ENCODE assay signal across 11 cellular contexts in genomic region chr19:44749318-44749717, GRCh38. TPM values are rescaled to one million over a fixed set of nuclear protein-coding genes. Genes with fewer than 3 reads are reported as not detected.
A peak's percentile ranks its signal among the peaks of the same experiment; 100 is the strongest.
DNase-seq lines count a peak whose midpoint lies in the region; ATAC-seq, FAIRE-seq and TF ChIP-seq lines count a peak whose summit lies in the region.
"Had no signal": no experiment of that assay in that cellular context is flagged by ENCODE, and none has a peak within 500 bp of the region (broad histone marks: within the 10 kb centered on the region; RNA-seq: fewer than 3 reads in every experiment).

No MANE protein-coding gene starts in this region.

- H3K27ac Mint-ChIP-seq in activated naive CD4-positive, alpha-beta T cell treated with anti-CD3 and anti-CD28 coated beads for 36 hours, result peak overlapping the region; percentile 92
- H3K27ac Mint-ChIP-seq in type B pancreatic cell, result peak overlapping the region; percentile 81

- H3K4me1 Mint-ChIP-seq in activated naive CD4-positive, alpha-beta T cell treated with anti-CD3 and anti-CD28 coated beads for 36 hours (ENCODE audit: low read depth), result peaks cover 57% of the 10 kb centered on the region
- H3K4me1 Mint-ChIP-seq in type B pancreatic cell (ENCODE audit: unreplicated experiment), result peaks cover 32% of the 10 kb centered on the region

- H2AFZ ChIP-seq in K562 (ENCODE audit: low read depth, low read length), result no peak overlapping the region

- peak overlapping the region; percentile 93 for H3K4me3 Mint-ChIP-seq in activated naive CD4-positive, alpha-beta T cell treated with anti-CD3 and anti-CD28 coated beads for 36 hours
- H3K4me3 Mint-ChIP-seq in type B pancreatic cell, result peak overlapping the region; percentile 85

- no peak for ATAC-seq in K562
- ATAC-seq in lung (ENCODE audit: insufficient read depth, low FRiP score), result no peak

- H3K4me1 ChIP-seq in K562 (replicated peaks in 1 of 2; ENCODE audit: control insufficient read depth in 2 of 2, insufficient read depth in 2 of 2, low read length in 2 of 2) (peaks cover 18 to 44% of the 10 kb centered on the region in 2 experiments), lung (ENCODE audit: control insufficient read depth in 2 of 2, insufficient read depth in 2 of 2, low read length in 2 of 2) (peaks cover 8 to 26% of the 10 kb centered on the region in 2 donors)

- H3K36me3 ChIP-seq in K562 (ENCODE audit: control insufficient read depth, insufficient read depth, low read length) (no peaks in the 10 kb centered on the region), lung (ENCODE audit: control insufficient read depth in 2 of 2, insufficient read depth in 2 of 2, low read length in 2 of 2) (peaks cover 0 to 12% of the 10 kb centered on the region in 2 donors)

- no peaks in the 10 kb centered on the region for H3K9me3 ChIP-seq in K562 (replicated peaks; ENCODE audit: control insufficient read depth, insufficient read depth, low read depth, low read length)
- H3K9me3 ChIP-seq in lung (ENCODE audit: control insufficient read depth in 2 of 2, insufficient read depth in 1 of 2, low read length in 1 of 2), result no peaks in the 10 kb centered on the region

- no peaks in the 10 kb centered on the region for H3K9me1 ChIP-seq in K562 (ENCODE audit: control insufficient read depth, insufficient read depth, low read length)

- peak overlapping the region in 1 of 2 experiments; percentile 90; a peak in 1 of 4 replicates for H3K9ac ChIP-seq in K562 (ENCODE audit: insufficient read depth in 1 of 2, low read depth in 2 of 2, low read length in 2 of 2)

- intact Hi-C loops in activated naive CD4-positive, alpha-beta T cell treated with anti-CD3 and anti-CD28 coated beads for 36 hours (cut with micrococcal nuclease), result loop anchor here (2.0 to 5.0 kb wide), 2 partner anchors 428 to 995 kb away; partner anchors contain the start of genes BLOC1S3, SMG9 and TRAPPC6A
- intact Hi-C loops in K562 (cut with micrococcal nuclease), result no loop called here

- 60% methylated on average over 2 of the region's 2 CpGs for WGBS in K562 (ENCODE audit: insufficient coverage, low coverage, missing lambda C conversion rate)
- 20 to 30% methylated on average over 2 of the region's 2 CpGs for WGBS in lung, 2 donors

- TF ChIP-seq CTCF in K562 (IDR thresholded peaks at IDR 0.05 in 2 of 3, conservative IDR thresholded peaks at IDR 0.05 in 1 of 3; ENCODE audit: insufficient read depth in 2 of 3, low read depth in 1 of 3, low read length in 3 of 3) (no peak), lung (IDR thresholded peaks at IDR 0.05; ENCODE audit: control extremely low read depth, extremely low read depth) (no peak), type B pancreatic cell (conservative IDR thresholded peaks at IDR 0.05) (no peak)

- no peak for TF ChIP-seq EP300 in K562 (IDR thresholded peaks at IDR 0.05; ENCODE audit: low read length)

- no peak for FAIRE-seq in K562 (lab: Jason Lieb, UNC)

- H4K20me1 ChIP-seq in K562 (replicated peaks; ENCODE audit: control insufficient read depth, insufficient read depth, low read length), result no peaks in the 10 kb centered on the region

- H3K27me3 Mint-ChIP-seq in activated naive CD4-positive, alpha-beta T cell treated with anti-CD3 and anti-CD28 coated beads for 36 hours (ENCODE audit: low read depth), result no peaks in the 10 kb centered on the region
- peaks cover 56% of the 10 kb centered on the region for H3K27me3 Mint-ChIP-seq in type B pancreatic cell

- H3K27me3 ChIP-seq in K562 (ENCODE audit: control insufficient read depth in 2 of 2, insufficient read depth in 2 of 2, low read length in 2 of 2), result no peaks in the 10 kb centered on the region
- no peaks in the 10 kb centered on the region for H3K27me3 ChIP-seq in lung (ENCODE audit: control insufficient read depth, insufficient read depth)

- TF ChIP-seq RAD21 in K562 (CRISPR knock-in tag; conservative IDR thresholded peaks at IDR 0.05 in 1 of 2, IDR thresholded peaks at IDR 0.05 in 1 of 2), result no peak

- CTCF ChIA-PET in activated naive CD4-positive, alpha-beta T cell treated with anti-CD3 and anti-CD28 coated beads for 36 hours (lab: Charles Lee), result interaction anchor here (0.9 to 1.6 kb wide), 3 partner anchors 21 to 25 kb away, joined by 3 to 6 read pairs (median 4); no protein-coding TSS in a partner anchor
- CTCF ChIA-PET in K562 (lab: Yijun Ruan, JAX; ENCODE audit: low intra/inter-chr PET ratio), result no interaction called here

- POLR2A ChIA-PET in K562 (lab: Yijun Ruan, JAX), result interaction anchor here (0.6 to 1.7 kb wide), 5 partner anchors 10 to 26 kb away, joined by 3 to 4 read pairs (median 3); no protein-coding TSS in a partner anchor

- no peaks in the 10 kb centered on the region for H3K9me3 Mint-ChIP-seq in activated naive CD4-positive, alpha-beta T cell treated with anti-CD3 and anti-CD28 coated beads for 36 hours
- H3K9me3 Mint-ChIP-seq in type B pancreatic cell, result no peaks in the 10 kb centered on the region

- no peak for DNase-seq in activated naive CD4-positive, alpha-beta T cell treated with anti-CD3 and anti-CD28 coated beads for 36 hours
- DNase-seq in activated naive CD4-positive, alpha-beta T cell (lab: John Stamatoyannopoulos, UW), result no peak
- no peak for DNase-seq in K562 (ENCODE audit: extremely low read depth in 1 of 4, low spot score in 3 of 4)
- no peak for DNase-seq in lung (ENCODE audit: low spot score)
- DNase-seq in type B pancreatic cell (ENCODE audit: extremely low spot score, unreplicated experiment), result no peak
- DNase-seq in CD1c-positive myeloid dendritic cell (ENCODE audit: extremely low spot score), result no peak
- no peak for DNase-seq in T1000 (lab: John Stamatoyannopoulos, UW)
- DNase-seq in C1 segment of cervical spinal cord (lab: John Stamatoyannopoulos, UW), result no peak
- DNase-seq: activated effector memory CD4-positive, alpha-beta T cell treated with Interleukin-2 at 50 U/mL for 16 hours; DND-41 had no signal

- peak overlapping the region; percentile 7 for H3K4me2 ChIP-seq in K562 (ENCODE audit: insufficient read depth, low read length)

- H3K79me2 ChIP-seq in K562 (ENCODE audit: control insufficient read depth, insufficient read depth, low read length), result no peaks in the 10 kb centered on the region

- H3K27ac ChIP-seq in K562 (ENCODE audit: extremely low read depth, low read depth, low read length) (peak overlapping the region; percentile 44; the same call in 1 of the 3 replicates), lung (ENCODE audit: low read depth in 1 of 2, low read length in 1 of 2) (peak overlapping the region; percentile 86 to 91)

- in situ Hi-C loops in K562 (cut with MboI), result no loop called here

- peak overlapping the region; percentile 45 for H3K4me3 ChIP-seq in K562
- peak overlapping the region; percentile 67 for H3K4me3 ChIP-seq in lung

- no peak for TF ChIP-seq POLR2A in K562 (conservative IDR thresholded peaks at IDR 0.05)

- H3K36me3 Mint-ChIP-seq in activated naive CD4-positive, alpha-beta T cell treated with anti-CD3 and anti-CD28 coated beads for 36 hours (ENCODE audit: low read depth), result peaks cover 57% of the 10 kb centered on the region
- peaks cover 5% of the 10 kb centered on the region for H3K36me3 Mint-ChIP-seq in type B pancreatic cell

- no TSS peak for BruUV-seq in K562 (replicated peaks; lab: Mats Ljungman, UMichigan)

RNA-seq across cellular contexts. Expression of gene BCL3, which starts 0.8 kb away (rescaled TPM):
- total RNA-seq in activated naive CD4-positive, alpha-beta T cell treated with anti-CD3 and anti-CD28 coated beads for 36 hours, result 100 to 1,000 TPM in 1 of 2 experiments, 10 to 100 TPM in 1; 92.5 to 104 TPM
- 3.7 and 11.5 TPM in 2 replicates for total RNA-seq in K562 (2011; cell fraction: chromatin; rRNA removed; ENCODE audit: low replicate concordance)
- total RNA-seq in K562 (2011; cell fraction: nucleolus; rRNA removed), result 6.4 and 6.8 TPM in 2 replicates
- total RNA-seq in K562 (2011; cell fraction: nucleoplasm; rRNA removed), result 2.5 and 7.1 TPM in 2 replicates
- total RNA-seq in K562 (2014; rRNA removed), result 1.1 TPM in 2 replicates
- total RNA-seq in K562 (2014; rRNA removed; fragmentation: Illumina TruSeq; extraction: Trizol), result 0.07 TPM in 1 of 2 replicates, not detected in the other
- total RNA-seq in K562 (2015; rRNA removed; fragmentation: Illumina TruSeq; extraction: Trizol), result 0.33 and 0.72 TPM in 2 replicates
- total RNA-seq in K562 (2021), result 1.9 and 2.4 TPM in 2 replicates
- polyA plus RNA-seq in K562 (2011; rRNA removed), result 0.28 and 1.2 TPM in 2 replicates
- 0.43 and 2.4 TPM in 2 replicates for polyA plus RNA-seq in K562 (2011; cell fraction: cytosol; rRNA removed)
- polyA plus RNA-seq in K562 (2011; cell fraction: nucleus; rRNA removed), result 5.5 and 6.5 TPM in 2 replicates
- 2.5 and 9.1 TPM in 2 replicates for polyA plus RNA-seq in K562 (2012)
- polyA plus RNA-seq in K562 (2014; fragmentation: Illumina TruSeq; extraction: Trizol), result 0.67 and 0.93 TPM in 2 replicates
- under 1 TPM in 1 of 2 experiments, not detected in 1; 0.03 TPM for polyA plus RNA-seq in K562 (2014; fragmentation: Nextera tagmentation; extraction: Ambion mirVana)
- polyA plus RNA-seq in K562 (2014; rRNA removed), result 0.97 and 2.4 TPM in 2 replicates
- 0.21 TPM in 1 of 2 replicates, not detected in the other for polyA minus RNA-seq in K562 (2011; rRNA and poly(A)+ RNA removed)
- 2.5 TPM in 2 replicates for polyA minus RNA-seq in K562 (2011; cell fraction: cytosol; rRNA and poly(A)+ RNA removed)
- 0.78 and 2.3 TPM in 2 replicates for polyA minus RNA-seq in K562 (2011; cell fraction: nucleus; rRNA and poly(A)+ RNA removed)
- total RNA-seq in lung, result 10 to 100 TPM; 17.6 to 63.8 TPM
- 100 to 1,000 TPM in 1 of 2 donors, 10 to 100 TPM in 1; 63.7 to 233 TPM for polyA plus RNA-seq in lung
- total RNA-seq in type B pancreatic cell (ENCODE audit: low replicate concordance), result 18.9 and 41.2 TPM in 2 replicates

RNA-seq across cellular contexts. Expression of gene CBLC, which starts 28.4 kb away (rescaled TPM):
- not detected for total RNA-seq in activated naive CD4-positive, alpha-beta T cell treated with anti-CD3 and anti-CD28 coated beads for 36 hours
- total RNA-seq in K562 (2011; cell fraction: chromatin; rRNA removed; ENCODE audit: low replicate concordance), result not detected in 2 replicates
- total RNA-seq in K562 (2011; cell fraction: nucleolus; rRNA removed), result not detected in 2 replicates
- total RNA-seq in K562 (2011; cell fraction: nucleoplasm; rRNA removed), result not detected in 2 replicates
- total RNA-seq in K562 (2014; rRNA removed) (0.09 TPM in 1 of 2 replicates, not detected in the other), K562 (2014; rRNA removed; fragmentation: Illumina TruSeq; extraction: Trizol) (not detected in 2 replicates), K562 (2015; rRNA removed; fragmentation: Illumina TruSeq; extraction: Trizol) (not detected in 2 replicates), K562 (2021) (not detected in 2 replicates), lung (1 to 10 TPM; 4.8 to 5.5 TPM), type B pancreatic cell (ENCODE audit: low replicate concordance) (13.9 and 37.7 TPM in 2 replicates)
- polyA plus RNA-seq in K562 (2011; rRNA removed) (not detected in 2 replicates), K562 (2014; fragmentation: Illumina TruSeq; extraction: Trizol) (not detected in 2 replicates), K562 (2014; fragmentation: Nextera tagmentation; extraction: Ambion mirVana) (not detected), K562 (2014; rRNA removed) (not detected in 2 replicates), lung (1 to 10 TPM; 4.0 to 5.3 TPM)
- not detected in 2 replicates for polyA plus RNA-seq in K562 (2011; cell fraction: cytosol; rRNA removed)
- polyA plus RNA-seq in K562 (2011; cell fraction: nucleus; rRNA removed), result not detected in 2 replicates
- polyA plus RNA-seq in K562 (2012), result not detected in 2 replicates
- polyA minus RNA-seq in K562 (2011; rRNA and poly(A)+ RNA removed), result not detected in 2 replicates
- polyA minus RNA-seq in K562 (2011; cell fraction: cytosol; rRNA and poly(A)+ RNA removed), result not detected in 2 replicates
- not detected in 2 replicates for polyA minus RNA-seq in K562 (2011; cell fraction: nucleus; rRNA and poly(A)+ RNA removed)
- total RNA-seq: HT1080 had no signal

RNA-seq across cellular contexts. Expression of gene CEACAM16, which starts 50.4 kb away (rescaled TPM):
- total RNA-seq in activated naive CD4-positive, alpha-beta T cell treated with anti-CD3 and anti-CD28 coated beads for 36 hours, result not detected
- total RNA-seq in K562 (2011; cell fraction: chromatin; rRNA removed; ENCODE audit: low replicate concordance), result not detected in 2 replicates
- total RNA-seq in K562 (2011; cell fraction: nucleolus; rRNA removed), result not detected in 2 replicates
- total RNA-seq in K562 (2011; cell fraction: nucleoplasm; rRNA removed), result not detected in 2 replicates
- total RNA-seq in K562 (2014; rRNA removed) (not detected in 2 replicates), K562 (2014; rRNA removed; fragmentation: Illumina TruSeq; extraction: Trizol) (not detected in 2 replicates), K562 (2015; rRNA removed; fragmentation: Illumina TruSeq; extraction: Trizol) (not detected in 2 replicates), K562 (2021) (not detected in 2 replicates), lung (under 1 TPM in 1 of 2 donors, not detected in 1; 0.26 TPM), type B pancreatic cell (ENCODE audit: low replicate concordance) (not detected in 2 replicates)
- polyA plus RNA-seq in K562 (2011; rRNA removed) (not detected in 2 replicates), K562 (2014; fragmentation: Illumina TruSeq; extraction: Trizol) (not detected in 2 replicates), K562 (2014; fragmentation: Nextera tagmentation; extraction: Ambion mirVana) (not detected), K562 (2014; rRNA removed) (not detected in 2 replicates), lung (not detected)
- polyA plus RNA-seq in K562 (2011; cell fraction: cytosol; rRNA removed), result not detected in 2 replicates
- polyA plus RNA-seq in K562 (2011; cell fraction: nucleus; rRNA removed), result not detected in 2 replicates
- polyA plus RNA-seq in K562 (2012), result not detected in 2 replicates
- polyA minus RNA-seq in K562 (2011; rRNA and poly(A)+ RNA removed), result not detected in 2 replicates
- not detected in 2 replicates for polyA minus RNA-seq in K562 (2011; cell fraction: cytosol; rRNA and poly(A)+ RNA removed)
- polyA minus RNA-seq in K562 (2011; cell fraction: nucleus; rRNA and poly(A)+ RNA removed), result not detected in 2 replicates
- total RNA-seq: HT1080 had no signal

RNA-seq across cellular contexts. Expression of gene BCAM, which starts 59.6 kb away (rescaled TPM):
- total RNA-seq in activated naive CD4-positive, alpha-beta T cell treated with anti-CD3 and anti-CD28 coated beads for 36 hours, result not detected
- total RNA-seq in K562 (2011; cell fraction: chromatin; rRNA removed; ENCODE audit: low replicate concordance), result 3.4 and 9.2 TPM in 2 replicates
- 3.7 and 5.5 TPM in 2 replicates for total RNA-seq in K562 (2011; cell fraction: nucleolus; rRNA removed)
- 3.0 and 4.9 TPM in 2 replicates for total RNA-seq in K562 (2011; cell fraction: nucleoplasm; rRNA removed)
- 0.14 and 0.41 TPM in 2 replicates for total RNA-seq in K562 (2014; rRNA removed)
- total RNA-seq in K562 (2014; rRNA removed; fragmentation: Illumina TruSeq; extraction: Trizol), result 0.06 and 0.07 TPM in 2 replicates
- 0.33 and 0.38 TPM in 2 replicates for total RNA-seq in K562 (2015; rRNA removed; fragmentation: Illumina TruSeq; extraction: Trizol)
- 1.3 and 1.9 TPM in 2 replicates for total RNA-seq in K562 (2021)
- 0.18 and 1.5 TPM in 2 replicates for polyA plus RNA-seq in K562 (2011; rRNA removed)
- 0.31 and 0.64 TPM in 2 replicates for polyA plus RNA-seq in K562 (2011; cell fraction: cytosol; rRNA removed)
- 4.7 and 6.3 TPM in 2 replicates for polyA plus RNA-seq in K562 (2011; cell fraction: nucleus; rRNA removed)
- polyA plus RNA-seq in K562 (2012), result 1.6 and 3.8 TPM in 2 replicates
- polyA plus RNA-seq in K562 (2014; fragmentation: Illumina TruSeq; extraction: Trizol), result 0.45 and 0.47 TPM in 2 replicates
- polyA plus RNA-seq in K562 (2014; fragmentation: Nextera tagmentation; extraction: Ambion mirVana), result not detected
- 0.76 and 1.1 TPM in 2 replicates for polyA plus RNA-seq in K562 (2014; rRNA removed)
- 0.56 and 0.72 TPM in 2 replicates for polyA minus RNA-seq in K562 (2011; rRNA and poly(A)+ RNA removed)
- 2.5 and 2.6 TPM in 2 replicates for polyA minus RNA-seq in K562 (2011; cell fraction: cytosol; rRNA and poly(A)+ RNA removed)
- polyA minus RNA-seq in K562 (2011; cell fraction: nucleus; rRNA and poly(A)+ RNA removed), result 0.94 and 1.2 TPM in 2 replicates
- 100 to 1,000 TPM; 168 to 225 TPM for total RNA-seq in lung
- 100 to 1,000 TPM in 1 of 2 donors, 10 to 100 TPM in 1; 59.2 to 202 TPM for polyA plus RNA-seq in lung
- total RNA-seq in type B pancreatic cell (ENCODE audit: low replicate concordance), result 105 and 124 TPM in 2 replicates

Comparison
In these comparisons a context has a peak if more than half of its experiments do, and no peak if none do; other contexts are left out.
1. RNA of gene CBLC, which starts 28.4 kb away (total RNA-seq): 13.9 to 37.7 TPM in type B pancreatic cell and 4.8 to 5.5 TPM in lung; not detected in activated naive CD4-positive, alpha-beta T cell treated with anti-CD3 and anti-CD28 coated beads for 36 hours and 0.09 TPM in K562; every median in the first group is over 4 times any median in the second.